In genomic region chr2:148560501-148560900, GRCh38 we compare ENCODE assay signal across 24 cellular contexts.
DNase-seq lines count a peak whose midpoint lies in the region; TF ChIP-seq lines count a peak whose summit lies in the region.
"Had no signal": no experiment of that assay in that cellular context is flagged by ENCODE, and none has a peak within 500 bp of the region (broad histone marks: within the 10 kb centered on the region; RNA-seq: fewer than 3 reads in every experiment).

No MANE protein-coding gene starts in this region.

- no peak overlapping the region for H4K5ac ChIP-seq in mesendoderm (ENCODE audit: low read length)

- H3K23ac ChIP-seq in mesendoderm (ENCODE audit: low read length): no peak overlapping the region

- DNase-seq in AG10803 (ENCODE audit: low read depth): peak; percentile 3
- DNase-seq in EH (ENCODE audit: low read depth): peak; percentile 7
- peak; percentile 5 for DNase-seq in amniotic epithelial cell (ENCODE audit: low read depth)
- DNase-seq in mesendoderm: peak; percentile 34
- DNase-seq in islet precursor cell: no peak
- DNase-seq in AG08395 (ENCODE audit: low spot score): no peak
- DNase-seq in NCI-H1930 (lab: John Stamatoyannopoulos, UW): no peak
- DNase-seq: C1 segment of cervical spinal cord; CD8-positive, alpha-beta memory T cell; DMS79; Karpas-422; MG63; NCI-H1048; NCI-H1436; NCI-H2029; NCI-H2171; NCI-H446; NCI-H748 treated with DMSO at 0.1 percent for 48 hours; PC-3; SW 1271 had no signal

- H2BK5ac ChIP-seq in mesendoderm (ENCODE audit: low read length): no peak overlapping the region

- no peak overlapping the region for H3K9ac ChIP-seq in mesendoderm (ENCODE audit: low read length)

- H2BK15ac ChIP-seq in mesendoderm (replicated peaks; ENCODE audit: low read depth): no peak overlapping the region

- no peak overlapping the region for H2BK120ac ChIP-seq in mesendoderm (ENCODE audit: low read depth, low read length)

- peak overlapping the region; percentile 37 for H3K56ac ChIP-seq in mesendoderm (ENCODE audit: low read length)

- no peak overlapping the region for H3K27ac ChIP-seq in mesendoderm (ENCODE audit: low read depth, low read length)
- H3K27ac ChIP-seq: A549, HL-60, RWPE1 had no signal

- H3K79me2 ChIP-seq in mesendoderm (ENCODE audit: control insufficient read depth, insufficient read depth, low read length): no peaks in the 10 kb centered on the region

- H4K8ac ChIP-seq in mesendoderm (ENCODE audit: low read depth, low read length): no peak overlapping the region

- TF ChIP-seq CTCF in AG10803 (conservative IDR thresholded peaks at IDR 0.05; ENCODE audit: low read length): no peak

- H3K4me3 ChIP-seq in AG10803 (ENCODE audit: low read length): no peak overlapping the region
- no peak overlapping the region for H3K4me3 ChIP-seq in mesendoderm (ENCODE audit: low read length)
- H3K4me3 ChIP-seq: A549, HAP-1, MG63 had no signal

- H2AK5ac ChIP-seq in mesendoderm (ENCODE audit: low read length): no peak overlapping the region

- H3K27me3 ChIP-seq in mesendoderm (ENCODE audit: insufficient read depth, low read length, poor library complexity): no peaks in the 10 kb centered on the region
- H3K27me3 ChIP-seq: MG63 had no signal

- no CpG with 5 or more reads among the region's 5 CpGs for WGBS in mesendoderm (ENCODE audit: extremely low coverage, insufficient coverage, low lambda C conversion rate)

- H3K18ac ChIP-seq in mesendoderm (ENCODE audit: low read length): peak overlapping the region; percentile 32

- no peak overlapping the region for H3K4ac ChIP-seq in mesendoderm (ENCODE audit: low read depth, low read length)

- H3K79me1 ChIP-seq in mesendoderm (ENCODE audit: low read length): no peaks in the 10 kb centered on the region

- H3K36me3 ChIP-seq in mesendoderm (ENCODE audit: control insufficient read depth, insufficient read depth, low read length): no peaks in the 10 kb centered on the region
- H3K36me3 ChIP-seq: HAP-1, MG63 had no signal

- H3K4me1 ChIP-seq in mesendoderm (ENCODE audit: control insufficient read depth, low read depth, low read length): peaks cover 6% of the 10 kb centered on the region
- H3K4me1 ChIP-seq: A549, HAP-1 had no signal

- no peak overlapping the region for H3K4me2 ChIP-seq in mesendoderm (ENCODE audit: low read length)
- H3K4me2 ChIP-seq: A549 had no signal

Comparison
In these comparisons a context has a peak if more than half of its experiments do, and no peak if none do; other contexts are left out.
1. DNase-seq: peak in AG10803 (single experiment), EH (single experiment), amniotic epithelial cell (single experiment) and mesendoderm (single experiment); none in islet precursor cell (single experiment), AG08395 (single experiment) and NCI-H1930 (0 of 2).